8 cellular contexts compared by ENCODE assay signal in genomic region chr16:3444032-3444388, GRCh38. TPM values are rescaled to one million over a fixed set of nuclear protein-coding genes. Genes with fewer than 3 reads are reported as not detected.
DNase-seq lines count a peak whose midpoint lies in the region; ATAC-seq, FAIRE-seq and TF ChIP-seq lines count a peak whose summit lies in the region.

No MANE protein-coding gene starts in this region.

- peaks cover 10% of the 10 kb centered on the region for H4K20me1 ChIP-seq in Loucy (ENCODE audit: insufficient read depth, low read length, poor library complexity, severe bottlenecking)

- peaks cover 3 to 4% of the 10 kb centered on the region in 2 donors for H3K9me3 Mint-ChIP-seq in activated T-cell treated with anti-CD3 and anti-CD28 coated beads, Interleukin-2, amount 50 U/mL, for 72 hours
- H3K9me3 Mint-ChIP-seq in osteocyte (ENCODE audit: unreplicated experiment) = peaks cover 10% of the 10 kb centered on the region

- no peak for TF ChIP-seq POLR2A in gastroesophageal sphincter (IDR thresholded peaks at IDR 0.05)

- peak overlapping the region; percentile 99 for H3K27ac Mint-ChIP-seq in activated T-cell treated with anti-CD3 and anti-CD28 coated beads, Interleukin-2, amount 50 U/mL, for 72 hours
- H3K27ac Mint-ChIP-seq in osteocyte (ENCODE audit: unreplicated experiment) = peak overlapping the region; percentile 93

- TF ChIP-seq EP300 in gastroesophageal sphincter (IDR thresholded peaks at IDR 0.05) = no peak

- peaks cover 13% of the 10 kb centered on the region for H3K4me1 Mint-ChIP-seq in activated T-cell treated with anti-CD3 and anti-CD28 coated beads, Interleukin-2, amount 50 U/mL, for 72 hours (ENCODE audit: low read depth)
- peaks cover 5% of the 10 kb centered on the region for H3K4me1 Mint-ChIP-seq in osteocyte (ENCODE audit: unreplicated experiment)

- H3K4me3 ChIP-seq in Loucy (ENCODE audit: low read length, poor library complexity, severe bottlenecking) (peak overlapping the region; percentile 95), gastroesophageal sphincter (peak overlapping the region; percentile 54 to 62)

- DNase-seq in CD1c-positive myeloid dendritic cell (ENCODE audit: extremely low spot score) = peak; percentile 80
- peak; percentile 60 to 61 for DNase-seq in activated T-cell treated with anti-CD3 and anti-CD28 coated beads, Interleukin-2, amount 50 U/mL, for 72 hours
- DNase-seq in osteocyte (ENCODE audit: extremely low spot score, unreplicated experiment) = no peak
- no peak for DNase-seq in NCI-H510A (lab: John Stamatoyannopoulos, UW)
- DNase-seq in frontal cortex (ENCODE audit: low spot score in 2 of 2) = no peak

- no peaks in the 10 kb centered on the region for H3K27me3 Mint-ChIP-seq in activated T-cell treated with anti-CD3 and anti-CD28 coated beads, Interleukin-2, amount 50 U/mL, for 72 hours (ENCODE audit: low read depth)
- H3K27me3 Mint-ChIP-seq in osteocyte (ENCODE audit: unreplicated experiment) = peaks cover 3% of the 10 kb centered on the region

- peak overlapping the region; percentile 61 for H2AFZ ChIP-seq in Loucy (ENCODE audit: low read length)

- FAIRE-seq in frontal cortex (lab: Jason Lieb, UNC) = no peak

- peaks cover 20 to 23% of the 10 kb centered on the region in 2 donors for H3K36me3 Mint-ChIP-seq in activated T-cell treated with anti-CD3 and anti-CD28 coated beads, Interleukin-2, amount 50 U/mL, for 72 hours (ENCODE audit: insufficient read depth in 2 of 2)
- H3K36me3 Mint-ChIP-seq in osteocyte (ENCODE audit: unreplicated experiment) = peaks cover 15% of the 10 kb centered on the region

- TF ChIP-seq CTCF in Loucy (conservative IDR thresholded peaks at IDR 0.05; ENCODE audit: low read length) (no peak), gastroesophageal sphincter (IDR thresholded peaks at IDR 0.05) (no peak), osteocyte (IDR thresholded peaks at IDR 0.05) (peak; percentile 7)

- no peaks in the 10 kb centered on the region for H3K4me1 ChIP-seq in Loucy (ENCODE audit: insufficient read depth, low read length, poor library complexity, severe bottlenecking)
- H3K4me1 ChIP-seq in gastroesophageal sphincter = peaks cover 0 to 21% (median 0%) of the 10 kb centered on the region in 3 donors

- ATAC-seq in GM21526 (IDR thresholded peaks at IDR 0.05; ENCODE audit: low FRiP score, unreplicated experiment) = peak; percentile 25
- peak; percentile 78 to 83 for ATAC-seq in activated T-cell treated with anti-CD3 and anti-CD28 coated beads, Interleukin-2, amount 50 U/mL, for 72 hours (replicated peaks in 1 of 2)
- ATAC-seq in gastroesophageal sphincter = peak; percentile 51

- H3K4me3 Mint-ChIP-seq in activated T-cell treated with anti-CD3 and anti-CD28 coated beads, Interleukin-2, amount 50 U/mL, for 72 hours = peak overlapping the region; percentile 95 to 99
- peak overlapping the region; percentile 96 for H3K4me3 Mint-ChIP-seq in osteocyte (ENCODE audit: unreplicated experiment)

- peak overlapping the region; percentile 44 to 80 (median 76) for H3K27ac ChIP-seq in gastroesophageal sphincter

- no peaks in the 10 kb centered on the region for H3K9me2 ChIP-seq in Loucy (replicated peaks; ENCODE audit: low read depth, low read length)

- H3K79me2 ChIP-seq in Loucy (ENCODE audit: insufficient read depth, low read length) = peaks cover 49% of the 10 kb centered on the region

- H3K27me3 ChIP-seq in Loucy (ENCODE audit: insufficient read depth, low read length, poor library complexity, severe bottlenecking) (no peaks in the 10 kb centered on the region), gastroesophageal sphincter (no peaks in the 10 kb centered on the region)

- peak overlapping the region; percentile 95 for H3K9ac ChIP-seq in Loucy (ENCODE audit: low read depth, low read length, poor library complexity, severe bottlenecking)

- no CpG with 5 or more reads among the region's 10 CpGs for WGBS in gastroesophageal sphincter (ENCODE audit: low coverage in 1 of 2), 2 donors

- no peaks in the 10 kb centered on the region for H3K36me3 ChIP-seq in Loucy (ENCODE audit: insufficient read depth, low read length)
- H3K36me3 ChIP-seq in gastroesophageal sphincter = peaks cover 0 to 32% of the 10 kb centered on the region in 2 donors

- H3K4me2 ChIP-seq in Loucy (ENCODE audit: low read depth, low read length, poor library complexity, severe bottlenecking) = peak overlapping the region; percentile 93

- no peaks in the 10 kb centered on the region for H3F3A ChIP-seq in Loucy (ENCODE audit: low read depth)

- H3K9me3 ChIP-seq in Loucy (ENCODE audit: insufficient read depth, low read depth, low read length) = no peaks in the 10 kb centered on the region
- H3K9me3 ChIP-seq in gastroesophageal sphincter = peaks cover 0 to 31% (median 0%) of the 10 kb centered on the region in 3 donors

RNA-seq across cellular contexts. Expression of gene NAA60, which starts 0.5 kb away (rescaled TPM):
- total RNA-seq in activated T-cell treated with anti-CD3 and anti-CD28 coated beads, Interleukin-2, amount 50 U/mL, for 72 hours = 10 to 100 TPM; 58.5 to 69.7 TPM
- total RNA-seq in gastroesophageal sphincter = 10 to 100 TPM; 18.6 to 35.1 (median 28.5) TPM
- 53.9 and 55.0 TPM in 2 replicates for total RNA-seq in osteocyte
- 9.4 TPM for total RNA-seq in frontal cortex

RNA-seq across cellular contexts. Expression of gene ZNF597, which starts 0.7 kb away (rescaled TPM):
- total RNA-seq in activated T-cell treated with anti-CD3 and anti-CD28 coated beads, Interleukin-2, amount 50 U/mL, for 72 hours = 1 to 10 TPM; 3.8 to 4.5 TPM
- 1 to 10 TPM; 1.4 to 2.8 (median 2.2) TPM for total RNA-seq in gastroesophageal sphincter
- total RNA-seq in osteocyte = 2.3 TPM in 2 replicates
- total RNA-seq in frontal cortex = 4.9 TPM

RNA-seq across cellular contexts. Expression of gene ZNF174, which starts 43.0 kb away (rescaled TPM):
- total RNA-seq in activated T-cell treated with anti-CD3 and anti-CD28 coated beads, Interleukin-2, amount 50 U/mL, for 72 hours = 10 to 100 TPM; 11.4 to 12.2 TPM
- total RNA-seq in gastroesophageal sphincter = 10 to 100 TPM; 12.1 to 22.9 (median 22.3) TPM
- 13.7 and 14.1 TPM in 2 replicates for total RNA-seq in osteocyte
- 10.2 TPM for total RNA-seq in frontal cortex

RNA-seq across cellular contexts. Expression of gene ZSCAN32, which starts 43.2 kb away (rescaled TPM):
- total RNA-seq in activated T-cell treated with anti-CD3 and anti-CD28 coated beads, Interleukin-2, amount 50 U/mL, for 72 hours = 10 to 100 TPM; 17.8 to 20.5 TPM
- total RNA-seq in gastroesophageal sphincter (10 to 100 TPM; 11.4 to 25.5 (median 14.0) TPM), osteocyte (14.3 and 14.5 TPM in 2 replicates), frontal cortex (8.6 TPM)

RNA-seq across cellular contexts. Expression of gene C16orf90, which starts 51.3 kb away (rescaled TPM):
- total RNA-seq in activated T-cell treated with anti-CD3 and anti-CD28 coated beads, Interleukin-2, amount 50 U/mL, for 72 hours = not detected
- not detected for total RNA-seq in gastroesophageal sphincter
- not detected in 2 replicates for total RNA-seq in osteocyte
- not detected for total RNA-seq in frontal cortex

Comparison
In these comparisons a context has a peak if more than half of its experiments do, and no peak if none do; other contexts are left out.
1. DNase-seq: peak in CD1c-positive myeloid dendritic cell (single experiment) and activated T-cell treated with anti-CD3 and anti-CD28 coated beads, Interleukin-2, amount 50 U/mL, for 72 hours (2 of 2); none in osteocyte (single experiment), NCI-H510A (single experiment) and frontal cortex (0 of 2).
2. ATAC-seq: peak in every context shown above with its lines; median percentile 80 in activated T-cell treated with anti-CD3 and anti-CD28 coated beads, Interleukin-2, amount 50 U/mL, for 72 hours; 51 in gastroesophageal sphincter; 25 in GM21526.